Comparison of ENCODE assay signal across 8 cellular contexts in the genomic region with DNA sequence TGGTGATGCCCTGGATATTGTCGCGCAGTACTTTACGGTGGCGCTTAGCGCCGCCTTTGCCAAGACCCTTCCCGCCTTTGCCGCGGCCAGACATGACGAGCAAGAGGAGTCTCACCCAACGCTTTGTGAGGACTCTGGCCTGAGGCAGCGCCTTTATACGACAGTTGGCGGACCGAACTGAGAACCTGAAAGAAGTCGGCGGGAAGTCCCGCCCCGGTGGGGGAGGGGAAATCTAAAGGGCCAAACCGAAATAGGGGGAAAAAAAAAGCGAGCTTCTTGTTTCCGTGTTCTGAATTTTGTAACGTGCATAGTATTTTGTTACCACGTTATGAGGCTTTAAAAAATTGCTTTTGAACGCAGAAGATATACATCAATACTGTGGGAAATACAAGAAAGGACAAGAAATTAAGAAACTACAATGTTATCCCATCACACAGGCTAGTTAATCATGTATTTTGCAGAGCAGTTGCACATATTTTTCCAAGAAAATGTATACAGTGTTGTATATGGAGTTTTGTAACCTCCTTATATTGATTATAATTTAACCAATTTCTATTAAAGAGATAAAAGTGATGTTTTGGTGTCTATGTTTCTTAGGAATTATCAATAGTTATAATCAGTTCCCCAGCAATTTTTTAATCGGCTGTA.
DNase-seq lines count a peak whose midpoint lies in the region; ATAC-seq and TF ChIP-seq lines count a peak whose summit lies in the region.
"Not testable (repeated sequence)": the region's sequence is repeated elsewhere in the genome, so short reads cannot be mapped to it uniquely, and the experiment has no call there.

No MANE protein-coding gene starts in this region.

- not testable (repeated sequence) for H3K9me3 ChIP-seq in fibroblast of lung (ENCODE audit: control insufficient read depth, insufficient read depth, low read depth, low read length); subcutaneous abdominal adipose tissue (ENCODE audit: control insufficient read depth in 5 of 5, low read length in 5 of 5)

- not testable (repeated sequence) for H3K27me3 ChIP-seq in GM06990 (replicated peaks; ENCODE audit: control insufficient read depth, insufficient read depth, low read length); fibroblast of lung (ENCODE audit: control insufficient read depth, insufficient read depth, low read length); subcutaneous abdominal adipose tissue (ENCODE audit: control insufficient read depth in 5 of 5, insufficient read depth in 4 of 5, low read length in 5 of 5)

- not testable (repeated sequence) for H2AFZ ChIP-seq in fibroblast of lung (ENCODE audit: low read length)

- peaks cover 36% of the 10 kb centered on the region for H3K4me1 Mint-ChIP-seq in activated T-helper 1 cell treated with anti-CD3 and anti-CD28 coated beads, Interleukin-12 subunit alpha, Interleukin-12 subunit beta, Interleukin-2, Interleukin-4 antibody, amounts not matched to agents 30 ng/mL and 10 ng/mL and 1 ng/mL, durations not matched to agents 14 hours and 24 hours and 36 hours (ENCODE audit: low read depth)
- H3K4me1 Mint-ChIP-seq in natural killer cell, result peaks cover 26 to 28% of the 10 kb centered on the region in 2 donors

- peak; percentile 74 for DNase-seq in GM06990 (ENCODE audit: extremely low read depth, insufficient read length)
- not testable (repeated sequence) for DNase-seq in HFF-Myc (ENCODE audit: extremely low read depth, low read depth)
- peak; percentile 44 for DNase-seq in LoVo (ENCODE audit: low spot score)
- peak; percentile 79 for DNase-seq in RPMI8226
- peak; percentile 82 for DNase-seq in activated T-helper 1 cell treated with anti-CD3 and anti-CD28 coated beads, Interleukin-12 subunit alpha, Interleukin-12 subunit beta, Interleukin-2, Interleukin-4 antibody, amounts not matched to agents 30 ng/mL and 10 ng/mL and 1 ng/mL, durations not matched to agents 14 hours and 24 hours and 36 hours (ENCODE audit: low spot score)
- peak; percentile 59 to 78 for DNase-seq in fibroblast of lung (ENCODE audit: low read depth in 2 of 2)
- peak; percentile 86 for DNase-seq in natural killer cell

- not testable (repeated sequence) for H3K36me3 Mint-ChIP-seq in activated T-helper 1 cell treated with anti-CD3 and anti-CD28 coated beads, Interleukin-12 subunit alpha, Interleukin-12 subunit beta, Interleukin-2, Interleukin-4 antibody, amounts not matched to agents 30 ng/mL and 10 ng/mL and 1 ng/mL, durations not matched to agents 14 hours and 24 hours and 36 hours (ENCODE audit: low read depth); natural killer cell

- H3K79me2 ChIP-seq in fibroblast of lung (ENCODE audit: control insufficient read depth, insufficient read depth, low read length), result not testable (repeated sequence)

- not testable (repeated sequence) for H3K9ac ChIP-seq in fibroblast of lung (ENCODE audit: insufficient read depth, low read length); subcutaneous abdominal adipose tissue (ENCODE audit: low read length in 5 of 5)

- peak overlapping the region; percentile 23; the same call in 1 of the 2 replicates for H3K4me3 ChIP-seq in GM06990 (replicated peaks; ENCODE audit: low read depth, low read length)
- H3K4me3 ChIP-seq in HFF-Myc (replicated peaks; ENCODE audit: low read depth, low read length), result peak overlapping the region; percentile 60
- H3K4me3 ChIP-seq in fibroblast of lung (replicated peaks in 1 of 4; ENCODE audit: control extremely low read depth in 1 of 4, insufficient read depth in 1 of 4, low read depth in 3 of 4, low read length in 4 of 4), result peak overlapping the region in 2 of 4 experiments; percentile 37 to 79
- peak overlapping the region in 4 of 5 donors; percentile 40 to 56 (median 53) for H3K4me3 ChIP-seq in subcutaneous abdominal adipose tissue (ENCODE audit: low read depth in 1 of 5, low read length in 5 of 5)

- not testable (repeated sequence) for H3K36me3 ChIP-seq in GM06990 (ENCODE audit: control insufficient read depth, insufficient read depth, low read length); fibroblast of lung (ENCODE audit: control insufficient read depth, insufficient read depth, low read length); subcutaneous abdominal adipose tissue (ENCODE audit: control insufficient read depth in 5 of 5, insufficient read depth in 5 of 5, low read length in 5 of 5)

- not testable (repeated sequence) for H3K4me1 ChIP-seq in fibroblast of lung (ENCODE audit: control insufficient read depth, extremely low read depth, insufficient read depth, low read length)
- H3K4me1 ChIP-seq in subcutaneous abdominal adipose tissue (ENCODE audit: control insufficient read depth in 5 of 5, insufficient read depth in 5 of 5, low read length in 5 of 5), result peaks cover 0 to 20% (median 16%) of the 10 kb centered on the region in 5 donors

- not testable (repeated sequence) for TF ChIP-seq CTCF in GM06990 (IDR thresholded peaks at IDR 0.05; ENCODE audit: insufficient read depth, low read length, poor library complexity, severe bottlenecking); HFF-Myc (IDR thresholded peaks at IDR 0.05; ENCODE audit: low read depth, low read length, missing control alignments); fibroblast of lung (conservative IDR thresholded peaks at IDR 0.05 in 1 of 2, IDR thresholded peaks at IDR 0.05 in 1 of 2; ENCODE audit: low read depth in 1 of 2, low read length in 2 of 2); natural killer cell (IDR thresholded peaks at IDR 0.05)

- H3K27me3 Mint-ChIP-seq in activated T-helper 1 cell treated with anti-CD3 and anti-CD28 coated beads, Interleukin-12 subunit alpha, Interleukin-12 subunit beta, Interleukin-2, Interleukin-4 antibody, amounts not matched to agents 30 ng/mL and 10 ng/mL and 1 ng/mL, durations not matched to agents 14 hours and 24 hours and 36 hours (ENCODE audit: insufficient read depth); natural killer cell (ENCODE audit: low read depth in 2 of 2): not testable (repeated sequence)

- H3K4me2 ChIP-seq in fibroblast of lung (ENCODE audit: extremely low read depth, insufficient read depth, low read length), result peak overlapping the region; percentile 62

- peak overlapping the region; percentile 93 for H3K4me3 Mint-ChIP-seq in activated T-helper 1 cell treated with anti-CD3 and anti-CD28 coated beads, Interleukin-12 subunit alpha, Interleukin-12 subunit beta, Interleukin-2, Interleukin-4 antibody, amounts not matched to agents 30 ng/mL and 10 ng/mL and 1 ng/mL, durations not matched to agents 14 hours and 24 hours and 36 hours
- peak overlapping the region; percentile 88 for H3K4me3 Mint-ChIP-seq in natural killer cell

- not testable (repeated sequence) for H4K20me1 ChIP-seq in fibroblast of lung (ENCODE audit: control insufficient read depth, extremely low read depth, insufficient read depth, low read length)

- intact Hi-C loops in activated T-helper 1 cell treated with anti-CD3 and anti-CD28 coated beads, Interleukin-12 subunit alpha, Interleukin-12 subunit beta, Interleukin-2, Interleukin-4 antibody, amounts not matched to agents 30 ng/mL and 10 ng/mL and 1 ng/mL, durations not matched to agents 14 hours and 24 hours and 36 hours (cut with micrococcal nuclease), result loop anchor here (1.0 to 5.0 kb wide), 2 partner anchors 8 to 1634 kb away; a partner anchor contains a TSS
- intact Hi-C loops in natural killer cell (cut with micrococcal nuclease), result loop anchor here (10.0 kb wide), 4 partner anchors 1063 to 1807 kb away; a partner anchor contains a TSS

- ATAC-seq in natural killer cell, result peak; percentile 75 to 90 (median 81)

- not testable (repeated sequence) for H3K27ac ChIP-seq in fibroblast of lung (ENCODE audit: insufficient read depth, low read length); subcutaneous abdominal adipose tissue (ENCODE audit: low read depth, low read length)

- H3K9me3 Mint-ChIP-seq in activated T-helper 1 cell treated with anti-CD3 and anti-CD28 coated beads, Interleukin-12 subunit alpha, Interleukin-12 subunit beta, Interleukin-2, Interleukin-4 antibody, amounts not matched to agents 30 ng/mL and 10 ng/mL and 1 ng/mL, durations not matched to agents 14 hours and 24 hours and 36 hours; natural killer cell: not testable (repeated sequence)

- H3K27ac Mint-ChIP-seq in activated T-helper 1 cell treated with anti-CD3 and anti-CD28 coated beads, Interleukin-12 subunit alpha, Interleukin-12 subunit beta, Interleukin-2, Interleukin-4 antibody, amounts not matched to agents 30 ng/mL and 10 ng/mL and 1 ng/mL, durations not matched to agents 14 hours and 24 hours and 36 hours, result peak overlapping the region; percentile 99
- peak overlapping the region; percentile 95 for H3K27ac Mint-ChIP-seq in natural killer cell
